ENCODE assay signal across 2 cellular contexts in the genomic region with DNA sequence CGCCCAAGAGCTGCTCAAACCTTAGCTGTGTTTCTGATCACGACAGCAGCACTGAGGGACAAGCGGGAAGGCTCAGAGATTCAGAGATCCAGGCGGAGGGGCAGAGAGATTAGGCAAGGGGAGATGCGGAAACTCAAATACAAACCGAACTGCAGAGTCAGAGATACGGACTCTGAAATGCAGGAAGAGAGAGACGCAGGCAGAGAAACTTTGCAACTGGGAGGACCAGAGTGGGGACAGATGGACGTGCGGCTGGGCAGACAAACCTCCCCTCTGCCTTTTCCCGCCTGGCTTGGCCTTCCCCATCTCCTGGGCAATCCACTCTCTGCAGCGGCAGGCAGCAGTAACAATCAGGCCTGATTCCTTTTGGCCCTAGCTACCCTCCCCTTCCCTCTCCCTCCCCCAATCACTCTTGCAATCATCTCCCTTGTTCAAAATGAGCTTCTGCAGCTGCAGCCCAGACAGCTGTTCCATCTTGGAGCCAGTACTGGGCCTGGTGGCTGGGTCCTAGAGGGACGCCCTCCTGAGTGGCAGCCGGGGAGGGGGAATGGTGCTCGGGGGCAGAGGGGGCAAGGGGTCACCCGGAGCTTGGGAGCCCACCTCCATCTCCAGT.
TF ChIP-seq lines count a peak whose summit lies in the region.

No MANE protein-coding gene starts in this region.

TF ChIP-seq in IMR-90, 13 proteins besides CTCF, POLR2A, EP300 and RAD21:
- TF ChIP-seq, protein P1, sequence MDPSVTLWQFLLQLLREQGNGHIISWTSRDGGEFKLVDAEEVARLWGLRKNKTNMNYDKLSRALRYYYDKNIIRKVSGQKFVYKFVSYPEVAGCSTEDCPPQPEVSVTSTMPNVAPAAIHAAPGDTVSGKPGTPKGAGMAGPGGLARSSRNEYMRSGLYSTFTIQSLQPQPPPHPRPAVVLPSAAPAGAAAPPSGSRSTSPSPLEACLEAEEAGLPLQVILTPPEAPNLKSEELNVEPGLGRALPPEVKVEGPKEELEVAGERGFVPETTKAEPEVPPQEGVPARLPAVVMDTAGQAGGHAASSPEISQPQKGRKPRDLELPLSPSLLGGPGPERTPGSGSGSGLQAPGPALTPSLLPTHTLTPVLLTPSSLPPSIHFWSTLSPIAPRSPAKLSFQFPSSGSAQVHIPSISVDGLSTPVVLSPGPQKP (IDR thresholded peaks at IDR 0.05; ENCODE audit: borderline replicate concordance, low read depth, low read length) = no peak
- no peak for TF ChIP-seq MAZ (IDR thresholded peaks at IDR 0.05; ENCODE audit: borderline replicate concordance, low read depth, low read length)
- TF ChIP-seq MXI1 (IDR thresholded peaks at IDR 0.05; ENCODE audit: borderline replicate concordance, low read depth, low read length) = no peak
- no peak for TF ChIP-seq RFX5 (IDR thresholded peaks at IDR 0.05; ENCODE audit: low read depth, low read length)
- no peak for TF ChIP-seq BHLHE40 (IDR thresholded peaks at IDR 0.05; ENCODE audit: low read depth, low read length)
- no peak for TF ChIP-seq CEBPB (IDR thresholded peaks at IDR 0.05; ENCODE audit: low read depth, low read length)
- no peak for TF ChIP-seq MAFK (IDR thresholded peaks at IDR 0.05; ENCODE audit: low read depth, low read length)
- TF ChIP-seq USF2 (IDR thresholded peaks at IDR 0.05; ENCODE audit: low read depth, low read length) = no peak

TF ChIP-seq in GM12891, 5 proteins besides CTCF, POLR2A, EP300 and RAD21 (continued from another document):
- TF ChIP-seq TAF1 (IDR thresholded peaks at IDR 0.05; ENCODE audit: low read depth, low read length) = no peak
